ENCODE assay signal across 1 cellular context in genomic region chr19:19384486-19384885, GRCh38.
TF ChIP-seq lines count a peak whose summit lies in the region.

No MANE protein-coding gene starts in this region.

TF ChIP-seq in GM12878, 131 proteins besides CTCF, POLR2A, EP300 and RAD21 (continued from another document):
- TF ChIP-seq ZNF687 (IDR thresholded peaks at IDR 0.05): no peak
- no peak for TF ChIP-seq CUX1 (IDR thresholded peaks at IDR 0.05; ENCODE audit: insufficient replicate concordance, low read depth, low read length)
- TF ChIP-seq RFX5 (IDR thresholded peaks at IDR 0.05; ENCODE audit: low read depth, low read length): no peak
- TF ChIP-seq NR2C2 (IDR thresholded peaks at IDR 0.05; ENCODE audit: borderline replicate concordance, control insufficient read depth, insufficient read length, low read depth): no peak
- TF ChIP-seq POU2F2 (IDR thresholded peaks at IDR 0.05; ENCODE audit: borderline replicate concordance, low read depth, low read length): no peak
- no peak for TF ChIP-seq RCOR1 (conservative IDR thresholded peaks at IDR 0.05; ENCODE audit: low read depth, low read length)
- TF ChIP-seq NFIC (IDR thresholded peaks at IDR 0.05; ENCODE audit: low read depth, low read length): no peak
- TF ChIP-seq STAT1 (conservative IDR thresholded peaks at IDR 0.05): no peak
- no peak for TF ChIP-seq WRNIP1 (IDR thresholded peaks at IDR 0.05; ENCODE audit: borderline replicate concordance, low read depth, low read length)
